Comparison of ENCODE assay signal across 8 cellular contexts in genomic region chr1:112614460-112615065, GRCh38. TPM values are rescaled to one million over a fixed set of nuclear protein-coding genes. Genes with fewer than 3 reads are reported as not detected.
DNase-seq lines count a peak whose midpoint lies in the region; ATAC-seq, FAIRE-seq and TF ChIP-seq lines count a peak whose summit lies in the region.

No MANE protein-coding gene starts in this region.

- in situ Hi-C loops in GM23248 (cut with MboI), result loop anchor here (10.0 kb wide), 1 partner anchor 220 kb away; the partner anchor contains the start of gene CTTNBP2NL

- no peak overlapping the region for H3K4me3 ChIP-seq in GM23248
- no peak overlapping the region for H3K4me3 ChIP-seq in fibroblast of mammary gland (ENCODE audit: control insufficient read depth, low read depth, low read length)

- H3F3A ChIP-seq in GM23248 (ENCODE audit: insufficient read depth), result 0 out of 2 replicates have a peak, but pooled peaks cover 4% of the 10 kb centered on the region

- ATAC-seq in HG03521 (IDR thresholded peaks at IDR 0.05; ENCODE audit: unreplicated experiment), result no peak
- ATAC-seq in HG02642 (IDR thresholded peaks at IDR 0.05; ENCODE audit: poor library complexity, unreplicated experiment), result no peak

- DNase-seq in AML-193 (lab: John Stamatoyannopoulos, UW) (peak; percentile 55 to 64), GM23248 (peak; percentile 69), RWPE1 (ENCODE audit: low spot score) (no peak), fibroblast of mammary gland (ENCODE audit: low read depth) (peak; percentile 68), urothelium cell line (ENCODE audit: low spot score) (peak; percentile 11)
- no peak for DNase-seq in stimulated activated CD4-positive, alpha-beta T cell treated with anti-CD3 and anti-CD28 coated beads, Interleukin-4, amount 100 ng/mL, for 4 hours

- TF ChIP-seq CTCF in RWPE1 (conservative IDR thresholded peaks at IDR 0.05; ENCODE audit: low read depth), result peak; percentile 61
- peak; percentile 74 for TF ChIP-seq CTCF in fibroblast of mammary gland (conservative IDR thresholded peaks at IDR 0.05; ENCODE audit: control insufficient read depth, insufficient read depth, low read depth, low read length)

- no peaks in the 10 kb centered on the region for H3K9me2 ChIP-seq in GM23248 (ENCODE audit: insufficient read depth)

- H2AFZ ChIP-seq in GM23248, result no peak overlapping the region

- no peaks in the 10 kb centered on the region for H3K9me3 ChIP-seq in GM23248 (ENCODE audit: low read depth)

- H3K4me1 ChIP-seq in GM23248 (ENCODE audit: insufficient read depth), result peaks cover 10% of the 10 kb centered on the region; the same call in 1 of the 2 replicates

- WGBS in GM23248 (ENCODE audit: low coverage in 1 of 2, low lambda C conversion rate in 2 of 2, missing lambda C conversion rate in 2 of 2), 2 experiments, result 36 to 42% methylated on average over 6 of the region's 6 CpGs

- peaks cover 95% of the 10 kb centered on the region for H3K79me2 ChIP-seq in GM23248 (ENCODE audit: insufficient read depth)

- no peaks in the 10 kb centered on the region for H4K20me1 ChIP-seq in GM23248 (ENCODE audit: insufficient read depth)

- no peak for FAIRE-seq in urothelium cell line (lab: Jason Lieb, UNC)

- POLR2A ChIA-PET in RWPE1 (lab: Yijun Ruan, JAX; ENCODE audit: low non-redundant PET), result no interaction called here

- H3K9ac ChIP-seq in GM23248, result no peak overlapping the region

- CTCF ChIA-PET in RWPE1 (lab: Yijun Ruan, JAX), result interaction anchor here (0.6 to 2.2 kb wide), 6 partner anchors 14 to 641 kb away, joined by 3 to 9 read pairs (median 4); no protein-coding TSS in a partner anchor

- peaks cover 24% of the 10 kb centered on the region; the same call in 1 of the 2 replicates for H3K36me3 ChIP-seq in GM23248 (ENCODE audit: low read depth)

- H3K4me2 ChIP-seq in GM23248 (ENCODE audit: unreplicated experiment), result no peak overlapping the region

- H3K27ac ChIP-seq in GM23248 (no peak overlapping the region), RWPE1 (no peak overlapping the region)

- H3K27me3 ChIP-seq in GM23248 (replicated peaks; ENCODE audit: insufficient read depth), result no peaks in the 10 kb centered on the region

RNA-seq across cellular contexts. Expression of gene ST7L, which starts 4.4 kb away (rescaled TPM):
- 10.5 and 13.9 TPM in 2 replicates for total RNA-seq in GM23248 (2014; rRNA removed; shearing (Covaris generic))
- polyA plus RNA-seq in GM23248 (2016; fragmentation: Nextera tagmentation; extraction: Ambion mirVana), result 21.0 TPM in 2 replicates

RNA-seq across cellular contexts. Expression of gene CAPZA1, which starts 5.1 kb away (rescaled TPM):
- 266 and 273 TPM in 2 replicates for total RNA-seq in GM23248 (2014; rRNA removed; shearing (Covaris generic))
- 279 and 286 TPM in 2 replicates for polyA plus RNA-seq in GM23248 (2016; fragmentation: Nextera tagmentation; extraction: Ambion mirVana)

RNA-seq across cellular contexts. Expression of gene MOV10, which starts 59.9 kb away (rescaled TPM):
- total RNA-seq in GM23248 (2014; rRNA removed; shearing (Covaris generic)), result 16.5 and 24.9 TPM in 2 replicates
- polyA plus RNA-seq in GM23248 (2016; fragmentation: Nextera tagmentation; extraction: Ambion mirVana), result 29.1 and 31.1 TPM in 2 replicates

Comparison
In these comparisons a context has a peak if more than half of its experiments do, and no peak if none do; other contexts are left out.
1. DNase-seq: peak in AML-193 (2 of 2), GM23248 (single experiment), fibroblast of mammary gland (single experiment) and urothelium cell line (single experiment); none in RWPE1 (single experiment) and stimulated activated CD4-positive, alpha-beta T cell treated with anti-CD3 and anti-CD28 coated beads, Interleukin-4, amount 100 ng/mL, for 4 hours (0 of 2).